Comparison of ENCODE assay signal across 1 cellular context in genomic region chr2:101610750-101611315, GRCh38.
TF ChIP-seq lines count a peak whose summit lies in the region.

No MANE protein-coding gene starts in this region.

TF ChIP-seq in HepG2, 621 proteins besides CTCF, POLR2A, EP300 and RAD21 (continued from another document):
- no peak for TF ChIP-seq MTA1 (CRISPR knock-in tag; IDR thresholded peaks at IDR 0.05; ENCODE audit: borderline replicate concordance)
- no peak for TF ChIP-seq CBX5 (CRISPR knock-in tag; IDR thresholded peaks at IDR 0.05; ENCODE audit: borderline replicate concordance)
- TF ChIP-seq ZNF253 (CRISPR knock-in tag; IDR thresholded peaks at IDR 0.05; ENCODE audit: borderline replicate concordance) = no peak
- TF ChIP-seq PBX3 (CRISPR knock-in tag; IDR thresholded peaks at IDR 0.05; ENCODE audit: borderline replicate concordance) = no peak
- TF ChIP-seq ZNF768 (CRISPR knock-in tag; IDR thresholded peaks at IDR 0.05) = no peak
- no peak for TF ChIP-seq PAXIP1 (CRISPR knock-in tag; conservative IDR thresholded peaks at IDR 0.05)
- TF ChIP-seq ATRX (CRISPR knock-in tag; IDR thresholded peaks at IDR 0.05; ENCODE audit: borderline replicate concordance) = no peak
- TF ChIP-seq JDP2 (CRISPR knock-in tag; IDR thresholded peaks at IDR 0.05; ENCODE audit: borderline replicate concordance) = no peak
